ENCODE assay signal across 9 cellular contexts in the genomic region with DNA sequence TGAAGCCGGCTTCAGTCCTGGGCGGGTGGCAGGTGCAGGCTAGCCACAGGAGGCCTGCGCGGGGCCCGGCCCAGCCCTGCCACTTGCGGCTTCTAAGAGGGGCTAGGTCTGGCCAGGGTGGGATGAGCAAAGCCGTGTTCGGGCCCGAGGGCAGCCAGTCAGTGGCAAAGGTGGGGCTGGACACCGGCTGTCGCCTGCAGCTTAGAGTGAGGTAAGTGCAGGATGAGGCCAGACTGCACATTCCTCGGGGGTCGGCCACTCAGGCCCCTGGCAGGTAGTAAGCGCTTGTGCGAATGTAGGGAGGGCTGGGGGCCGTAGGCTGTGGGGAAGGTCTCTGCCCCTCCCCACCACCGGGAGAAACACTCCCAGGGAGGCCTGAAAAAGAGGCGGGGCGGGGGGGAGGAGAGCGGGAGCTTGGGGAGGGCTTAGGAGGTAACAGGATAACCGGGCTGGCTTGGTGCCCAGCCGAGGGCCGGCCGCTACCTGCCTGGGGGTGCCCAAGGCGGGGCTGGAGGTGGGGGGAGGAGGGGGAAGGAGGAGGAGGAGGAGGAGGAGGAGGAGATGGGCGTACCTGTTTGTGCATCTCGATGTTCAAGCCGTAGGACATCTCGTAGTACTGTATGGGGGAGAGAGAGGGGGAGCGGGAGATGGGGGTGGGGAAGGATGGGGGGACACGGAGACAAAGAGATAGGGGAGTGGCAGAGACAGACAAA. TPM values are rescaled to one million over a fixed set of nuclear protein-coding genes. Genes with fewer than 3 reads are reported as not detected.
DNase-seq lines count a peak whose midpoint lies in the region; ATAC-seq and TF ChIP-seq lines count a peak whose summit lies in the region.
"Had no signal": no experiment of that assay in that cellular context is flagged by ENCODE, and none has a peak within 500 bp of the region (broad histone marks: within the 10 kb centered on the region; RNA-seq: fewer than 3 reads in every experiment).

No MANE protein-coding gene starts in this region.

- H3K27ac ChIP-seq in thymus (ENCODE audit: low read depth) = peak overlapping the region; percentile 38

- TF ChIP-seq EP300 in Ishikawa (IDR thresholded peaks at IDR 0.05; ENCODE audit: borderline replicate concordance) = 0 out of 2 replicates have a peak, but pooled peaks have one; percentile 30

- peak overlapping the region in 1 of 2 donors; percentile 4 for H3K27ac Mint-ChIP-seq in activated naive CD4-positive, alpha-beta T cell treated with anti-CD3 and anti-CD28 coated beads, Interleukin-2, amount 50 U/mL, for 72 hours

- no peak for TF ChIP-seq RAD21 in Ishikawa (IDR thresholded peaks at IDR 0.05; ENCODE audit: low read depth)

- H3K27me3 ChIP-seq in thymus (ENCODE audit: control insufficient read depth, insufficient read depth) = no peaks in the 10 kb centered on the region

- H3K36me3 Mint-ChIP-seq in activated naive CD4-positive, alpha-beta T cell treated with anti-CD3 and anti-CD28 coated beads, Interleukin-2, amount 50 U/mL, for 72 hours = peaks cover 0 to 17% of the 10 kb centered on the region in 2 donors

- DNase-seq in NCI-H748 treated with DMSO at 0.1 percent for 48 hours (lab: John Stamatoyannopoulos, UW) (peak; percentile 3), iPS-NIHi11 (ENCODE audit: low spot score) (peak; percentile 61), globus pallidus (ENCODE audit: low spot score) (no peak), SKM-1 treated with dmso at 0.1 percent for 144 hours (lab: John Stamatoyannopoulos, UW; ENCODE audit: unreplicated experiment) (no peak), SK-N-DZ (ENCODE audit: low spot score) (no peak)
- DNase-seq in activated naive CD4-positive, alpha-beta T cell treated with anti-CD3 and anti-CD28 coated beads, Interleukin-2, amount 50 U/mL, for 72 hours (ENCODE audit: low spot score in 2 of 2) = no peak
- DNase-seq: activated CD4-positive, alpha-beta T cell treated with anti-CD3 and anti-CD28 coated beads, Interleukin-2, amount 50 U/mL, for 4 hours had no signal

- no peak overlapping the region for H3K4me3 ChIP-seq in thymus (ENCODE audit: low read length)

- 94% methylated on average over 31 of the region's 31 CpGs for WGBS in thymus

- H3K9me3 ChIP-seq in thymus (ENCODE audit: control insufficient read depth) = no peaks in the 10 kb centered on the region

- peaks cover 66% of the 10 kb centered on the region for H3K36me3 ChIP-seq in thymus (ENCODE audit: control insufficient read depth, insufficient read depth)

- H3K9me3 Mint-ChIP-seq in activated naive CD4-positive, alpha-beta T cell treated with anti-CD3 and anti-CD28 coated beads, Interleukin-2, amount 50 U/mL, for 72 hours = no peaks in the 10 kb centered on the region

- peaks cover 31% of the 10 kb centered on the region for H3K4me1 ChIP-seq in thymus (ENCODE audit: control insufficient read depth, insufficient read depth, low read length)

- no peak for ATAC-seq in activated naive CD4-positive, alpha-beta T cell treated with anti-CD3 and anti-CD28 coated beads, Interleukin-2, amount 50 U/mL, for 72 hours

TF ChIP-seq in Ishikawa, 13 proteins besides CTCF, POLR2A, EP300 and RAD21:
- TF ChIP-seq, protein P1, sequence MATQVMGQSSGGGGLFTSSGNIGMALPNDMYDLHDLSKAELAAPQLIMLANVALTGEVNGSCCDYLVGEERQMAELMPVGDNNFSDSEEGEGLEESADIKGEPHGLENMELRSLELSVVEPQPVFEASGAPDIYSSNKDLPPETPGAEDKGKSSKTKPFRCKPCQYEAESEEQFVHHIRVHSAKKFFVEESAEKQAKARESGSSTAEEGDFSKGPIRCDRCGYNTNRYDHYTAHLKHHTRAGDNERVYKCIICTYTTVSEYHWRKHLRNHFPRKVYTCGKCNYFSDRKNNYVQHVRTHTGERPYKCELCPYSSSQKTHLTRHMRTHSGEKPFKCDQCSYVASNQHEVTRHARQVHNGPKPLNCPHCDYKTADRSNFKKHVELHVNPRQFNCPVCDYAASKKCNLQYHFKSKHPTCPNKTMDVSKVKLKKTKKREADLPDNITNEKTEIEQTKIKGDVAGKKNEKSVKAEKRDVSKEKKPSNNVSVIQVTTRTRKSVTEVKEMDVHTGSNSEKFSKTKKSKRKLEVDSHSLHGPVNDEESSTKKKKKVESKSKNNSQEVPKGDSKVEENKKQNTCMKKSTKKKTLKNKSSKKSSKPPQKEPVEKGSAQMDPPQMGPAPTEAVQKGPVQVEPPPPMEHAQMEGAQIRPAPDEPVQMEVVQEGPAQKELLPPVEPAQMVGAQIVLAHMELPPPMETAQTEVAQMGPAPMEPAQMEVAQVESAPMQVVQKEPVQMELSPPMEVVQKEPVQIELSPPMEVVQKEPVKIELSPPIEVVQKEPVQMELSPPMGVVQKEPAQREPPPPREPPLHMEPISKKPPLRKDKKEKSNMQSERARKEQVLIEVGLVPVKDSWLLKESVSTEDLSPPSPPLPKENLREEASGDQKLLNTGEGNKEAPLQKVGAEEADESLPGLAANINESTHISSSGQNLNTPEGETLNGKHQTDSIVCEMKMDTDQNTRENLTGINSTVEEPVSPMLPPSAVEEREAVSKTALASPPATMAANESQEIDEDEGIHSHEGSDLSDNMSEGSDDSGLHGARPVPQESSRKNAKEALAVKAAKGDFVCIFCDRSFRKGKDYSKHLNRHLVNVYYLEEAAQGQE (IDR thresholded peaks at IDR 0.05; ENCODE audit: low read depth) = no peak
- TF ChIP-seq NFIC (IDR thresholded peaks at IDR 0.05) = peak; percentile 91
- TF ChIP-seq TAF1 (IDR thresholded peaks at IDR 0.05; ENCODE audit: low read depth) = 0 out of 2 replicates have a peak, but pooled peaks have one; percentile 17
- TF ChIP-seq, protein P2, sequence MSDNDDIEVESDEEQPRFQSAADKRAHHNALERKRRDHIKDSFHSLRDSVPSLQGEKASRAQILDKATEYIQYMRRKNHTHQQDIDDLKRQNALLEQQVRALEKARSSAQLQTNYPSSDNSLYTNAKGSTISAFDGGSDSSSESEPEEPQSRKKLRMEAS (IDR thresholded peaks at IDR 0.05) = no peak
- peak; percentile 47; the same call in 1 of the 2 replicates for TF ChIP-seq TCF12 (IDR thresholded peaks at IDR 0.05; ENCODE audit: low read depth)

RNA-seq across cellular contexts. Expression of a gene that starts 6.4 kb away (rescaled TPM):
- polyA plus RNA-seq in thymus = 540 TPM
- 100 to 1,000 TPM; 335 to 405 TPM for total RNA-seq in activated naive CD4-positive, alpha-beta T cell treated with anti-CD3 and anti-CD28 coated beads, Interleukin-2, amount 50 U/mL, for 72 hours
- 197 and 209 TPM in 2 replicates for polyA plus RNA-seq in SK-N-DZ (2014; cell fraction: cytosol; rRNA removed)
- polyA plus RNA-seq in SK-N-DZ (2014; cell fraction: nucleus; rRNA removed) = 168 and 213 TPM in 2 replicates

RNA-seq across cellular contexts. Expression of a gene that starts 26.8 kb away (rescaled TPM):
- 16.8 TPM for polyA plus RNA-seq in thymus
- 1 to 10 TPM; 4.5 to 5.0 TPM for total RNA-seq in activated naive CD4-positive, alpha-beta T cell treated with anti-CD3 and anti-CD28 coated beads, Interleukin-2, amount 50 U/mL, for 72 hours
- 1.2 and 1.7 TPM in 2 replicates for polyA plus RNA-seq in SK-N-DZ (2014; cell fraction: cytosol; rRNA removed)
- 1.1 and 2.9 TPM in 2 replicates for polyA plus RNA-seq in SK-N-DZ (2014; cell fraction: nucleus; rRNA removed)

RNA-seq across cellular contexts. Expression of a gene that starts 38.3 kb away (rescaled TPM):
- polyA plus RNA-seq in thymus = 18.4 TPM
- total RNA-seq in activated naive CD4-positive, alpha-beta T cell treated with anti-CD3 and anti-CD28 coated beads, Interleukin-2, amount 50 U/mL, for 72 hours = 10 to 100 TPM in 1 of 2 donors, 1 to 10 TPM in 1; 3.1 to 11.4 TPM
- polyA plus RNA-seq in SK-N-DZ (2014; cell fraction: cytosol; rRNA removed) = 19.1 and 24.7 TPM in 2 replicates
- polyA plus RNA-seq in SK-N-DZ (2014; cell fraction: nucleus; rRNA removed) = 24.0 and 25.2 TPM in 2 replicates

Comparison
In these comparisons a context has a peak if more than half of its experiments do, and no peak if none do; other contexts are left out.
1. DNase-seq: peak in NCI-H748 treated with DMSO at 0.1 percent for 48 hours (single experiment) and iPS-NIHi11 (single experiment); none in globus pallidus (single experiment), activated naive CD4-positive, alpha-beta T cell treated with anti-CD3 and anti-CD28 coated beads, Interleukin-2, amount 50 U/mL, for 72 hours (0 of 2), SKM-1 treated with dmso at 0.1 percent for 144 hours (single experiment) and SK-N-DZ (single experiment).